ENCODE assay signal across 24 cellular contexts in genomic region chrX:124113799-124114600, GRCh38.
DNase-seq lines count a peak whose midpoint lies in the region; ATAC-seq, FAIRE-seq and TF ChIP-seq lines count a peak whose summit lies in the region.
"Had no signal": no experiment of that assay in that cellular context is flagged by ENCODE, and none has a peak within 500 bp of the region (broad histone marks: within the 10 kb centered on the region; RNA-seq: fewer than 3 reads in every experiment).

No MANE protein-coding gene starts in this region.

- H3K4me3 Mint-ChIP-seq in WTC11 = no peak overlapping the region
- no peak overlapping the region for H3K4me3 Mint-ChIP-seq in MCF 10A (ENCODE audit: unreplicated experiment)
- H3K4me3 Mint-ChIP-seq: CD4-positive, alpha-beta memory T cell; HFFc6 had no signal

- peak overlapping the region; percentile 50; the same call in 1 of the 2 replicates for H3K27ac Mint-ChIP-seq in WTC11
- no peak overlapping the region for H3K27ac Mint-ChIP-seq in MCF 10A (ENCODE audit: low read depth, unreplicated experiment)
- H3K27ac Mint-ChIP-seq: HFFc6 had no signal

- H3K4me3 ChIP-seq in H7 (ENCODE audit: insufficient read depth, low read depth, low read length) = no peak overlapping the region
- H3K4me3 ChIP-seq in HepG2 (replicated peaks in 1 of 3; ENCODE audit: insufficient read depth in 1 of 3, low read depth in 2 of 3, low read length in 3 of 3) = no peak overlapping the region
- H3K4me3 ChIP-seq in aorta (ENCODE audit: low read length in 2 of 2) = no peak overlapping the region
- H3K4me3 ChIP-seq: BLaER1 treated with 17β-estradiol and CSF1 and Interleukin-3, amounts not matched to agents 10 nM and 100 nM; K562; SJCRH30 had no signal

- H3K36me3 ChIP-seq in H7 (replicated peaks; ENCODE audit: control insufficient read depth, insufficient read depth, low read length) (no peaks in the 10 kb centered on the region), HepG2 (replicated peaks in 1 of 2; ENCODE audit: control insufficient read depth in 1 of 2, insufficient read depth in 2 of 2, low read length in 2 of 2) (no peaks in the 10 kb centered on the region), aorta (ENCODE audit: control insufficient read depth in 1 of 2, insufficient read depth in 2 of 2, low read length in 1 of 2) (no peaks in the 10 kb centered on the region)
- H3K36me3 ChIP-seq: BLaER1 treated with 17β-estradiol and CSF1 and Interleukin-3, amounts not matched to agents 10 nM and 100 nM; SJCRH30 had no signal

- H3K9me3 ChIP-seq in HepG2 (ENCODE audit: low read length) (no peaks in the 10 kb centered on the region), aorta (ENCODE audit: control insufficient read depth, low read length) (no peaks in the 10 kb centered on the region)
- H3K9me3 ChIP-seq: SJCRH30 had no signal

- H3K36me3 Mint-ChIP-seq in WTC11 (peaks cover 16% of the 10 kb centered on the region), MCF 10A (ENCODE audit: insufficient read depth, unreplicated experiment) (no peaks in the 10 kb centered on the region)

- DNase-seq in H7 (peak; percentile 22), WTC11 (ENCODE audit: low spot score) (no peak), HepG2 (ENCODE audit: low spot score) (no peak), aorta (no peak), T-helper 2 cell (no peak), MCF 10A (ENCODE audit: unreplicated experiment) (no peak), NCI-H1436 (lab: John Stamatoyannopoulos, UW) (no peak)
- DNase-seq: ACHN; Calu3; CD4-positive, alpha-beta memory T cell; DMS153; HFFc6; NCI-H1092; NCI-H1436 treated with DMSO at 0.1 percent for 48 hours; NCI-H1930; NCI-H2171; NCI-H446; NCI-H526; OCI-M1; SJCRH30 had no signal

- no peak overlapping the region for H3K4me2 ChIP-seq in HepG2 (ENCODE audit: low read depth, low read length)
- H3K4me2 ChIP-seq: BLaER1 treated with 17β-estradiol and CSF1 and Interleukin-3, amounts not matched to agents 10 nM and 100 nM had no signal

- H4K20me1 ChIP-seq in HepG2 (ENCODE audit: insufficient read depth, low read length) = no peaks in the 10 kb centered on the region
- H4K20me1 ChIP-seq: BLaER1 treated with 17β-estradiol and CSF1 and Interleukin-3, amounts not matched to agents 10 nM and 100 nM had no signal

- POLR2A ChIA-PET in WTC11 (lab: Charles Lee) (no interaction called here), HepG2 (lab: Yijun Ruan, JAX) (no interaction called here), MCF 10A (lab: Yijun Ruan, JAX) (no interaction called here)

- TF ChIP-seq EP300 in HepG2 (IDR thresholded peaks at IDR 0.05; ENCODE audit: low read depth in 2 of 2, low read length in 2 of 2) (no peak), HepG2 (CRISPR knock-in tag; IDR thresholded peaks at IDR 0.05; ENCODE audit: borderline replicate concordance) (no peak)

- no peaks in the 10 kb centered on the region for H3K27me3 ChIP-seq in H7 (ENCODE audit: control insufficient read depth, insufficient read depth, low read length)
- no peaks in the 10 kb centered on the region for H3K27me3 ChIP-seq in HepG2 (ENCODE audit: control insufficient read depth in 1 of 2, insufficient read depth in 2 of 2, low read length in 2 of 2)
- no peaks in the 10 kb centered on the region for H3K27me3 ChIP-seq in aorta (ENCODE audit: control insufficient read depth in 1 of 2, insufficient read depth in 2 of 2, low read length in 1 of 2)
- H3K27me3 ChIP-seq: SJCRH30 had no signal

- peak; percentile 71 for ATAC-seq in WTC11
- ATAC-seq in HepG2 = peak; percentile 64
- peak; percentile 38 for ATAC-seq in aorta (ENCODE audit: low FRiP score)
- ATAC-seq: K562 had no signal

- H2AFZ ChIP-seq in HepG2 (ENCODE audit: low read length) = no peak overlapping the region

- CTCF ChIA-PET in WTC11 (lab: Charles Lee) (no interaction called here), HepG2 (lab: Yijun Ruan, JAX; ENCODE audit: low intra/inter-chr PET ratio, low total read pairs) (no interaction called here), MCF 10A (lab: Yijun Ruan, JAX) (no interaction called here)

- WGBS in HepG2 (ENCODE audit: low lambda C conversion rate) = 84% methylated on average over 2 of the region's 4 CpGs
- 61 to 80% methylated on average over 4 of the region's 4 CpGs for WGBS in aorta, 2 donors

- no peak for TF ChIP-seq CTCF in WTC11 (IDR thresholded peaks at IDR 0.05)
- no peak for TF ChIP-seq CTCF in HepG2 (CRISPR knock-in tag; IDR thresholded peaks at IDR 0.05)
- no peak for TF ChIP-seq CTCF in MCF 10A (IDR thresholded peaks at IDR 0.05; ENCODE audit: unreplicated experiment)

- in situ Hi-C loops in HepG2 (cut with HindIII; ENCODE audit: extremely low pct_ligation_motif_present, low pct_unique_long_range_greater_than_20kb) = no loop called here

- H3K27me3 Mint-ChIP-seq in WTC11 (ENCODE audit: low read depth) = no peaks in the 10 kb centered on the region
- H3K27me3 Mint-ChIP-seq in MCF 10A (ENCODE audit: insufficient read depth, unreplicated experiment) = no peaks in the 10 kb centered on the region
- H3K27me3 Mint-ChIP-seq: CD4-positive, alpha-beta memory T cell had no signal

- H3K4me1 Mint-ChIP-seq in WTC11 = peaks cover 13% of the 10 kb centered on the region
- no peaks in the 10 kb centered on the region for H3K4me1 Mint-ChIP-seq in MCF 10A (ENCODE audit: insufficient read depth, unreplicated experiment)
- H3K4me1 Mint-ChIP-seq: CD4-positive, alpha-beta memory T cell had no signal

- intact Hi-C loops in HepG2 (cut with micrococcal nuclease; ENCODE audit: unreplicated experiment) = no loop called here
- intact Hi-C loops in aorta (cut with DNase I) = no loop called here
- intact Hi-C loops in MCF 10A (cut with micrococcal nuclease) = no loop called here

- H3K79me2 ChIP-seq in HepG2 (ENCODE audit: insufficient read depth, low read length) = no peaks in the 10 kb centered on the region

- no peak for TF ChIP-seq POLR2A in HepG2 (IDR thresholded peaks at IDR 0.05; ENCODE audit: insufficient read depth in 1 of 2, low read depth in 2 of 2, low read length in 2 of 2)

- no peak overlapping the region for H3K9ac ChIP-seq in HepG2 (ENCODE audit: insufficient read depth, low read depth, low read length)
- H3K9ac ChIP-seq: BLaER1 treated with 17β-estradiol and CSF1 and Interleukin-3, amounts not matched to agents 10 nM and 100 nM had no signal

- no peak for FAIRE-seq in HepG2 (lab: Jason Lieb, UNC)
- FAIRE-seq: G401.6, K562, RCC 7860 had no signal

- BruUV-seq in HepG2 (replicated peaks; lab: Mats Ljungman, UMichigan) (no TSS peak), MCF 10A (replicated peaks; lab: Mats Ljungman, UMichigan) (no TSS peak)

- H3K9me3 Mint-ChIP-seq in WTC11 (peaks cover 19% of the 10 kb centered on the region), MCF 10A (ENCODE audit: unreplicated experiment) (no peaks in the 10 kb centered on the region)
- H3K9me3 Mint-ChIP-seq: HFFc6 had no signal

- H3K27ac ChIP-seq in HepG2 (ENCODE audit: extremely low read length, insufficient read depth, low read length) (no peak overlapping the region), aorta (ENCODE audit: low read depth in 1 of 2, low read length in 2 of 2) (no peak overlapping the region)
- H3K27ac ChIP-seq: BLaER1 treated with 17β-estradiol and CSF1 and Interleukin-3, amounts not matched to agents 10 nM and 100 nM; SJCRH30 had no signal

- no peak for TF ChIP-seq RAD21 in HepG2 (CRISPR knock-in tag; IDR thresholded peaks at IDR 0.05)

- H3K4me1 ChIP-seq in HepG2 (ENCODE audit: insufficient read depth, low read length) = no peaks in the 10 kb centered on the region
- H3K4me1 ChIP-seq in aorta (ENCODE audit: control insufficient read depth in 1 of 2, insufficient read depth in 2 of 2, low read length in 2 of 2) = no peaks in the 10 kb centered on the region
- H3K4me1 ChIP-seq: BLaER1 treated with 17β-estradiol and CSF1 and Interleukin-3, amounts not matched to agents 10 nM and 100 nM; SJCRH30 had no signal

TF ChIP-seq in WTC11, 78 proteins besides CTCF, POLR2A, EP300 and RAD21 (continues in another document):
- no peak for TF ChIP-seq EMX1 (CRISPR knock-in tag; IDR thresholded peaks at IDR 0.05)
- TF ChIP-seq ZNF219 (CRISPR knock-in tag; IDR thresholded peaks at IDR 0.05; ENCODE audit: borderline replicate concordance) = no peak
- no peak for TF ChIP-seq ETV6 (CRISPR knock-in tag; IDR thresholded peaks at IDR 0.05)
- TF ChIP-seq ATF3 (CRISPR knock-in tag; conservative IDR thresholded peaks at IDR 0.05) = no peak
- no peak for TF ChIP-seq ATF1 (CRISPR knock-in tag; IDR thresholded peaks at IDR 0.05)
- TF ChIP-seq OVOL2 (CRISPR knock-in tag; IDR thresholded peaks at IDR 0.05; ENCODE audit: borderline replicate concordance) = no peak
- TF ChIP-seq ZNF423 (CRISPR knock-in tag; IDR thresholded peaks at IDR 0.05) = no peak

TF ChIP-seq in HepG2, 621 proteins besides CTCF, POLR2A, EP300 and RAD21 (continues in another document):
- TF ChIP-seq, protein P1, sequence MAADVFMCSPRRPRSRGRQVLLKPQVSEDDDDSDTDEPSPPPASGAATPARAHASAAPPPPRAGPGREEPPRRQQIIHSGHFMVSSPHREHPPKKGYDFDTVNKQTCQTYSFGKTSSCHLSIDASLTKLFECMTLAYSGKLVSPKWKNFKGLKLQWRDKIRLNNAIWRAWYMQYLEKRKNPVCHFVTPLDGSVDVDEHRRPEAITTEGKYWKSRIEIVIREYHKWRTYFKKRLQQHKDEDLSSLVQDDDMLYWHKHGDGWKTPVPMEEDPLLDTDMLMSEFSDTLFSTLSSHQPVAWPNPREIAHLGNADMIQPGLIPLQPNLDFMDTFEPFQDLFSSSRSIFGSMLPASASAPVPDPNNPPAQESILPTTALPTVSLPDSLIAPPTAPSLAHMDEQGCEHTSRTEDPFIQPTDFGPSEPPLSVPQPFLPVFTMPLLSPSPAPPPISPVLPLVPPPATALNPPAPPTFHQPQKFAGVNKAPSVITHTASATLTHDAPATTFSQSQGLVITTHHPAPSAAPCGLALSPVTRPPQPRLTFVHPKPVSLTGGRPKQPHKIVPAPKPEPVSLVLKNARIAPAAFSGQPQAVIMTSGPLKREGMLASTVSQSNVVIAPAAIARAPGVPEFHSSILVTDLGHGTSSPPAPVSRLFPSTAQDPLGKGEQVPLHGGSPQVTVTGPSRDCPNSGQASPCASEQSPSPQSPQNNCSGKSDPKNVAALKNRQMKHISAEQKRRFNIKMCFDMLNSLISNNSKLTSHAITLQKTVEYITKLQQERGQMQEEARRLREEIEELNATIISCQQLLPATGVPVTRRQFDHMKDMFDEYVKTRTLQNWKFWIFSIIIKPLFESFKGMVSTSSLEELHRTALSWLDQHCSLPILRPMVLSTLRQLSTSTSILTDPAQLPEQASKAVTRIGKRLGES (CRISPR knock-in tag; IDR thresholded peaks at IDR 0.05; ENCODE audit: borderline replicate concordance) = no peak
- no peak for TF ChIP-seq MED13 (CRISPR knock-in tag; IDR thresholded peaks at IDR 0.05)
- TF ChIP-seq, protein P2, sequence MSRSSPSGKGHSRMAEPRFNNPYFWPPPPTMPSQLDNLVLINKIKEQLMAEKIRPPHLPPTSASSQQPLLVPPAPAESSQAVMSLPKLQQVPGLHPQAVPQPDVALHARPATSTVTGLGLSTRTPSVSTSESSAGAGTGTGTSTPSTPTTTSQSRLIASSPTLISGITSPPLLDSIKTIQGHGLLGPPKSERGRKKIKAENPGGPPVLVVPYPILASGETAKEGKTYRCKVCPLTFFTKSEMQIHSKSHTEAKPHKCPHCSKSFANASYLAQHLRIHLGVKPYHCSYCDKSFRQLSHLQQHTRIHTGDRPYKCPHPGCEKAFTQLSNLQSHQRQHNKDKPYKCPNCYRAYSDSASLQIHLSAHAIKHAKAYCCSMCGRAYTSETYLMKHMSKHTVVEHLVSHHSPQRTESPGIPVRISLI (CRISPR knock-in tag; IDR thresholded peaks at IDR 0.05; ENCODE audit: borderline replicate concordance) = no peak
- TF ChIP-seq ELF3 (CRISPR knock-in tag; IDR thresholded peaks at IDR 0.05) = no peak
